In the genomic region with DNA sequence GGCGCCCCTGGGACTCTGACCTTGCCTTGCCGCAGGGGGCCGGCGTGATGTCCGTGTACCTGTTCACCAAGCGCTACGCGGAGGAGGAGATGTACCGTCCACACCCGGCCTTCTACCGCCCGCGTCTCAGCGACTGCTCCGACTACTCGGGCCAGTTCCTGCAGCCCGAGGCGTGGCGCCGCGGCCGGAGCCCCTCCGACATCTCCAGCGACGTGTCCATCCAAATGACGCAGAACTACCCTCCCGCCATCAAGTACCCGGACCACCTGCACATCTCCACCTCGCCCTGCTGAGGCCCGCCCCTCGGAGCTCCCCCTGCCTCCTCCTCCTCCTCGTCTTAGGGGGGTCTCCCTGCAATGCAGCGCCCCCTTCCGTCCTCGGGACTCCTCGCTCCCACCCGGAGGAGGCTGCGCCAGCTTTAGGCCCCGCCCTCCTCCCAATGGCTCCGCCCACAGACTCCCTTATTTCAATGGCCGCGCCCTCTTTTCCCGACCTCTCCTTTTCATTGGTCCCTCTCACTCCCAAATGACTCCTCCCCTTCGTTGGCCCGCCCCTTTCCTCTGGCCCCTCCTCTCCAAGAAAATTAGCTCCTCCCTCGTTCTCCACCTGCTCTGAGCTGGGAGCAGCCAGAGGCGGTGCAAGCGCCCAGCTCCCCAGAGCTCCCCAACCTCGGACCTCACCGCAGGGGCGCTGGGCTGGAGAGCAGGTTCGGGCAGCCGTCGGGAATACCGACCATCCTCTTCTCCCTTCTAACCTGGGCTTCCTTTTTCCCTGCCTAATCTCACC, we compare ENCODE assay signal across 11 cellular contexts. TPM values are rescaled to one million over a fixed set of nuclear protein-coding genes. Genes with fewer than 3 reads are reported as not detected.
DNase-seq lines count a peak whose midpoint lies in the region; ATAC-seq lines count a peak whose summit lies in the region.
"Had no signal": no experiment of that assay in that cellular context is flagged by ENCODE, and none has a peak within 500 bp of the region (broad histone marks: within the 10 kb centered on the region; RNA-seq: fewer than 3 reads in every experiment).

No MANE protein-coding gene starts in this region.

- ATAC-seq in HG03139 (IDR thresholded peaks at IDR 0.05; ENCODE audit: unreplicated experiment) (no peak), HG03354 (IDR thresholded peaks at IDR 0.05; ENCODE audit: poor library complexity, severe bottlenecking, unreplicated experiment) (no peak)

- DNase-seq in ELF-1 (ENCODE audit: low read depth, low spot score), result peak; percentile 99
- DNase-seq in HT-29 (ENCODE audit: low spot score), result peak; percentile 36
- DNase-seq in astrocyte of the hippocampus (ENCODE audit: low read depth, low spot score), result peak; percentile 31
- DNase-seq in left kidney (ENCODE audit: low read depth, low spot score), result peak; percentile 48
- no peak for DNase-seq in NCI-H128 (lab: John Stamatoyannopoulos, UW; ENCODE audit: unreplicated experiment)
- DNase-seq in COLO668 (lab: John Stamatoyannopoulos, UW; ENCODE audit: unreplicated experiment), result no peak
- DNase-seq: NCI-H146 had no signal

RNA-seq across cellular contexts. Expression of a gene that starts 20.5 kb away (rescaled TPM):
- total RNA-seq in HT-29 (2014; rRNA removed; shearing (Covaris generic)), result 0.10 and 0.86 TPM in 2 replicates

RNA-seq across cellular contexts. Expression of a gene that starts 33.1 kb away (rescaled TPM):
- not detected in 2 replicates for total RNA-seq in HT-29 (2014; rRNA removed; shearing (Covaris generic))
- total RNA-seq: ascending aorta, right atrium auricular region had no signal

RNA-seq across cellular contexts. Expression of a gene that starts 49.2 kb away (rescaled TPM):
- total RNA-seq in HT-29 (2014; rRNA removed; shearing (Covaris generic)), result 0.99 and 2.3 TPM in 2 replicates
- total RNA-seq: ascending aorta had no signal

Comparison
In these comparisons a context has a peak if more than half of its experiments do, and no peak if none do; other contexts are left out.
1. DNase-seq: peak in ELF-1 (single experiment), HT-29 (single experiment), astrocyte of the hippocampus (single experiment) and left kidney (single experiment); none in NCI-H128 (single experiment) and COLO668 (single experiment).